ENCODE assay signal across 28 cellular contexts in the genomic region with DNA sequence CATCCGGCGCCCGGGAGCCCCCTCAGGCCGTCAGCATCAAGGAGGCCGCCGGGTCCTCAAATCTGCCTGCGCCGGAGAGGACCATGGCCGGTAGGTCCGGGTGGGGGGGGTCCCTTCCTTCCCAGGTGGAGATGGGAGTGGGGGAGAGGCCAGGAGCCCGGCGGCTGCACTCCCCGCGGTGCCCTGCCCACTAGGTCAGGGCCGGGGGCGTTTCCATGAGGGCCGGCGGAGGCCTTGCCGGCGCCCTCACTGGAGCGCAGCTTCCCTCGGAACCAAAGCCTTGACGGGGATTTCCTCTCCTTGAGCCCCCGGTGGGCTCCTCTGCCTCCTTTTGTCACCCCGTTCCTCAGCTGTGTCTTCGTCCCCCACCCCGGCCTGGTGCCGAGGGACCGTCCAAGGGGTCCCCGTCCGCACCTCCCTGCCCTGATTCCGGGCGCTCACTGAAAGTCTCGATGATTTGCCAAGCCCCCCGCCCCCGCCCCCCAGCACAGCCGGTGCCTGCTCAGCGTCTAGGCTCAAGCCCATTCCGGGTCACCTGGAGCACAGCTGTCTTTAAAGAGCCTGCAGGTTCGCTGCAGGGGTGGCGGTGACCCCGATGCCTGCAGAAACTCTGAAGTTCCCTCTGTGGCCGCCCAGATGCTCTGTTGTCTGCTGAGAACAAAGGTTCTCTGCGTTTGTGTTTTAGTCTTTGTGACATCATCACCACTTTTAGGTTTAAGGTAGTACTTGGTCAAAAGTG. TPM values are rescaled to one million over a fixed set of nuclear protein-coding genes. Genes with fewer than 3 reads are reported as not detected.
A peak's percentile ranks its signal among the peaks of the same experiment; 100 is the strongest.
DNase-seq lines count a peak whose midpoint lies in the region; ATAC-seq, FAIRE-seq and TF ChIP-seq lines count a peak whose summit lies in the region.
"Had no signal": no experiment of that assay in that cellular context is flagged by ENCODE, and none has a peak within 500 bp of the region (broad histone marks: within the 10 kb centered on the region; RNA-seq: fewer than 3 reads in every experiment).

No MANE protein-coding gene starts in this region.

- H3K4me1 Mint-ChIP-seq in CD8-positive, alpha-beta memory T cell: peaks cover 14 to 38% (median 26%) of the 10 kb centered on the region in 3 donors
- peaks cover 11 to 33% (median 18%) of the 10 kb centered on the region in 7 donors for H3K4me1 Mint-ChIP-seq in naive thymus-derived CD4-positive, alpha-beta T cell

- H3K18ac ChIP-seq in IMR-90 (ENCODE audit: low read depth, low read length): no peak overlapping the region

- peaks cover 15% of the 10 kb centered on the region for H3K4me1 ChIP-seq in CD8-positive, alpha-beta memory T cell (ENCODE audit: insufficient read depth, low read length)
- peaks cover 5% of the 10 kb centered on the region; the same call in 1 of the 2 replicates for H3K4me1 ChIP-seq in IMR-90 (ENCODE audit: control insufficient read depth, insufficient read depth, low read length)
- H3K4me1 ChIP-seq in endothelial cell of umbilical vein (ENCODE audit: control insufficient read depth, extremely low read depth, insufficient read depth, low read length): no peaks in the 10 kb centered on the region
- H3K4me1 ChIP-seq in naive thymus-derived CD4-positive, alpha-beta T cell (ENCODE audit: control insufficient read depth in 2 of 2, insufficient read depth in 2 of 2, low read length in 2 of 2): peaks cover 0 to 26% of the 10 kb centered on the region in 2 donors
- H3K4me1 ChIP-seq in pancreas: peaks cover 0 to 4% (median 0%) of the 10 kb centered on the region in 3 donors
- peaks cover 0 to 8% of the 10 kb centered on the region in 2 donors for H3K4me1 ChIP-seq in adrenal gland (replicated peaks in 1 of 2)
- peaks cover 10% of the 10 kb centered on the region for H3K4me1 ChIP-seq in prostate gland (replicated peaks)
- peaks cover 10 to 46% of the 10 kb centered on the region in 2 donors for H3K4me1 ChIP-seq in left lung

- no peak overlapping the region for H3K56ac ChIP-seq in IMR-90 (ENCODE audit: extremely low read depth, insufficient read depth, low read length)

- TF ChIP-seq POLR2A in IMR-90 (IDR thresholded peaks at IDR 0.05; ENCODE audit: low read depth, low read length): no peak
- no peak for TF ChIP-seq POLR2A in endothelial cell of umbilical vein (IDR thresholded peaks at IDR 0.05; ENCODE audit: low read depth, low read length)
- TF ChIP-seq POLR2A in adrenal gland (IDR thresholded peaks at IDR 0.05): no peak
- no peak for TF ChIP-seq POLR2A in prostate gland (IDR thresholded peaks at IDR 0.05)

- 0% methylated on average over 14 of the region's 44 CpGs; no CpG with 5 or more reads in 1 of the 2 experiments for WGBS in IMR-90 (ENCODE audit: extremely low coverage in 2 of 2, insufficient read length in 1 of 2), 2 experiments
- 7 to 8% methylated on average over 36 to 44 of the region's 44 CpGs for WGBS in pancreas, 2 donors
- WGBS in adrenal gland, 4 donors: 32 to 69% (median 42%) methylated on average over 21 to 44 of the region's 44 CpGs
- 34% methylated on average over 37 of the region's 44 CpGs for WGBS in prostate gland

- CTCF ChIA-PET in CD8-positive, alpha-beta memory T cell (lab: Charles Lee): no interaction called here
- CTCF ChIA-PET in IMR-90 (lab: Yijun Ruan, JAX): no interaction called here
- CTCF ChIA-PET in endothelial cell of umbilical vein (lab: Charles Lee): no interaction called here
- CTCF ChIA-PET in naive thymus-derived CD4-positive, alpha-beta T cell (lab: Charles Lee): no interaction called here

- no peak overlapping the region for H2BK20ac ChIP-seq in IMR-90 (ENCODE audit: low read depth, low read length)

- H3K9me1 ChIP-seq in IMR-90 (ENCODE audit: insufficient read depth, low read length) (peaks cover 4% of the 10 kb centered on the region), endothelial cell of umbilical vein (replicated peaks; ENCODE audit: control insufficient read depth, extremely low read depth, insufficient read depth, low read length) (no peaks in the 10 kb centered on the region)

- no peak overlapping the region for H2AK9ac ChIP-seq in IMR-90 (replicated peaks; ENCODE audit: low read depth, low read length, poor library complexity)

- no peaks in the 10 kb centered on the region for H3K9me3 ChIP-seq in CD8-positive, alpha-beta memory T cell (ENCODE audit: low read length)
- H3K9me3 ChIP-seq in IMR-90 (ENCODE audit: control insufficient read depth, insufficient read depth, low read length): peaks cover 4% of the 10 kb centered on the region; the same call in 1 of the 2 replicates
- no peaks in the 10 kb centered on the region for H3K9me3 ChIP-seq in endothelial cell of umbilical vein (replicated peaks; ENCODE audit: control insufficient read depth, insufficient read depth, low read length)
- H3K9me3 ChIP-seq in naive thymus-derived CD4-positive, alpha-beta T cell (ENCODE audit: control insufficient read depth in 2 of 3, low read length in 3 of 3): no peaks in the 10 kb centered on the region
- no peaks in the 10 kb centered on the region for H3K9me3 ChIP-seq in pancreas
- H3K9me3 ChIP-seq in adrenal gland (replicated peaks in 1 of 3): no peaks in the 10 kb centered on the region
- H3K9me3 ChIP-seq in prostate gland: no peaks in the 10 kb centered on the region
- H3K9me3 ChIP-seq in left lung: no peaks in the 10 kb centered on the region

- H3K27ac Mint-ChIP-seq in CD8-positive, alpha-beta memory T cell: no peak overlapping the region
- no peak overlapping the region for H3K27ac Mint-ChIP-seq in naive thymus-derived CD4-positive, alpha-beta T cell

- intact Hi-C loops in IMR-90 (cut with micrococcal nuclease): no loop called here
- intact Hi-C loops in endothelial cell of umbilical vein (cut with micrococcal nuclease): no loop called here
- intact Hi-C loops in naive thymus-derived CD4-positive, alpha-beta T cell (cut with micrococcal nuclease): loop anchor here in 1 of 2 donors (10.0 kb wide), 1 partner anchor 93 kb away; no protein-coding TSS in a partner anchor
- intact Hi-C loops in pancreas (cut with DNase I): no loop called here
- intact Hi-C loops in adrenal gland (cut with DNase I): loop anchor here in 1 of 2 donors (10.0 kb wide), 1 partner anchor 83 kb away; no protein-coding TSS in a partner anchor
- intact Hi-C loops in prostate gland (cut with DNase I): no loop called here
- intact Hi-C loops in left lung (cut with DNase I): no loop called here

- H3K79me2 ChIP-seq in endothelial cell of umbilical vein (ENCODE audit: control insufficient read depth, insufficient read depth, low read length): no peaks in the 10 kb centered on the region

- H2BK5ac ChIP-seq in IMR-90 (ENCODE audit: low read depth, low read length, poor library complexity, severe bottlenecking): no peak overlapping the region

- H2AFZ ChIP-seq in IMR-90 (replicated peaks; ENCODE audit: low read length, poor library complexity) (peak overlapping the region; percentile 21), endothelial cell of umbilical vein (ENCODE audit: low read depth, low read length) (no peak overlapping the region)

- no peak overlapping the region for H3K27ac ChIP-seq in CD8-positive, alpha-beta memory T cell (ENCODE audit: low read depth, low read length)
- H3K27ac ChIP-seq in IMR-90 (ENCODE audit: insufficient read depth, low read length): no peak overlapping the region
- no peak overlapping the region for H3K27ac ChIP-seq in endothelial cell of umbilical vein (ENCODE audit: insufficient read depth, low read depth, low read length)
- H3K27ac ChIP-seq in naive thymus-derived CD4-positive, alpha-beta T cell (ENCODE audit: low read depth, low read length): no peak overlapping the region
- H3K27ac ChIP-seq in pancreas: no peak overlapping the region
- H3K27ac ChIP-seq in adrenal gland: no peak overlapping the region
- H3K27ac ChIP-seq in prostate gland: no peak overlapping the region
- H3K27ac ChIP-seq in left lung: no peak overlapping the region

- ATAC-seq in IMR-90 (ENCODE audit: low read depth) (no peak), pancreas (no peak), left lung (no peak)
- ATAC-seq in naive thymus-derived CD4-positive, alpha-beta T cell: no peak
- ATAC-seq: activated T-cell treated with anti-CD3 and anti-CD28 coated beads, Interleukin-2, amount 50 U/mL, for 4 hours; left colon had no signal

- no peak overlapping the region for H3K23ac ChIP-seq in IMR-90 (ENCODE audit: low read depth, low read length)

- H3K27me3 ChIP-seq in CD8-positive, alpha-beta memory T cell (ENCODE audit: insufficient read depth, low read length, poor library complexity, severe bottlenecking): peaks cover 16% of the 10 kb centered on the region
- H3K27me3 ChIP-seq in IMR-90 (ENCODE audit: control insufficient read depth, insufficient read depth, low read length) (peaks cover 74% of the 10 kb centered on the region), endothelial cell of umbilical vein (ENCODE audit: control insufficient read depth in 2 of 2, insufficient read depth in 2 of 2, low read length in 2 of 2) (peaks cover 27 to 43% of the 10 kb centered on the region in 2 experiments), pancreas (peaks cover 0 to 28% (median 4%) of the 10 kb centered on the region in 4 donors), adrenal gland (peaks cover 45% of the 10 kb centered on the region), prostate gland (replicated peaks; ENCODE audit: insufficient read depth) (peaks cover 47% of the 10 kb centered on the region), left lung (peaks cover 53 to 100% of the 10 kb centered on the region in 2 donors)
- H3K27me3 ChIP-seq in naive thymus-derived CD4-positive, alpha-beta T cell (ENCODE audit: control insufficient read depth in 2 of 2, insufficient read depth in 2 of 2, low read length in 2 of 2): peaks cover 3 to 13% of the 10 kb centered on the region in 2 donors

- no peak overlapping the region for H2BK15ac ChIP-seq in IMR-90 (ENCODE audit: low read depth, low read length)

- H3K4ac ChIP-seq in IMR-90 (ENCODE audit: low read depth, low read length): no peak overlapping the region

- H4K8ac ChIP-seq in IMR-90 (ENCODE audit: low read depth in 2 of 2, low read length in 2 of 2): no peak overlapping the region

- no peak overlapping the region for H3K14ac ChIP-seq in IMR-90 (replicated peaks; ENCODE audit: low read depth, low read length)

- BruUV-seq in IMR-90 (replicated peaks; lab: Mats Ljungman, UMichigan) (no TSS peak), endothelial cell of umbilical vein (replicated peaks; lab: Mats Ljungman, UMichigan) (no TSS peak)

- peak overlapping the region in 4 of 7 donors; percentile 13 to 73 (median 46) for H3K4me3 Mint-ChIP-seq in CD8-positive, alpha-beta memory T cell
- peak overlapping the region in 6 of 10 donors; percentile 19 to 79 (median 44) for H3K4me3 Mint-ChIP-seq in naive thymus-derived CD4-positive, alpha-beta T cell
- H3K4me3 Mint-ChIP-seq: activated naive CD4-positive, alpha-beta T cell treated with anti-CD3 and anti-CD28 coated beads, Interleukin-2, amount 10 ng/mL, durations not matched to agents 7 days and 5 days; activated T-cell treated with anti-CD3 and anti-CD28 coated beads, Interleukin-2, amount 50 U/mL, for 4 hours had no signal

- no peaks in the 10 kb centered on the region for H3K79me1 ChIP-seq in IMR-90 (ENCODE audit: low read depth in 1 of 2, low read length in 2 of 2)

- TF ChIP-seq RAD21 in IMR-90 (IDR thresholded peaks at IDR 0.05; ENCODE audit: low read length): no peak

- no peak overlapping the region for H3K9ac ChIP-seq in IMR-90 (ENCODE audit: low read depth, low read length)
- no peak overlapping the region for H3K9ac ChIP-seq in endothelial cell of umbilical vein (replicated peaks; ENCODE audit: extremely low read depth, insufficient read depth, low read length)

- DNase-seq in CD8-positive, alpha-beta memory T cell: no peak
- DNase-seq in IMR-90: no peak
- no peak for DNase-seq in endothelial cell of umbilical vein (ENCODE audit: low read depth, low spot score)
- peak in 1 of 9 donors; percentile 3 for DNase-seq in naive thymus-derived CD4-positive, alpha-beta T cell
- no peak for DNase-seq in pancreas
- no peak for DNase-seq in adrenal gland
- no peak for DNase-seq in prostate gland (ENCODE audit: low spot score)
- no peak for DNase-seq in left lung
- DNase-seq: activated naive CD4-positive, alpha-beta T cell treated with anti-CD3 and anti-CD28 coated beads, Interleukin-2, amount 10 ng/mL, durations not matched to agents 7 days and 5 days; activated T-cell treated with anti-CD3 and anti-CD28 coated beads, Interleukin-2, amount 50 U/mL, for 4 hours; aorta; dermis blood vessel endothelial cell; DMS153; foreskin fibroblast; Karpas-422; left colon; NCI-H187; NCI-H774 had no signal

- in situ Hi-C loops in IMR-90 (cut with MboI; ENCODE audit: low sequenced_read_pairs): no loop called here

- TF ChIP-seq CTCF in IMR-90 (conservative IDR thresholded peaks at IDR 0.05; ENCODE audit: low read depth, low read length): no peak
- TF ChIP-seq CTCF in endothelial cell of umbilical vein (IDR thresholded peaks at IDR 0.05; ENCODE audit: extremely low read depth in 1 of 2, insufficient read depth in 1 of 2, low read depth in 1 of 2, low read length in 2 of 2): no peak
- TF ChIP-seq CTCF in pancreas (IDR thresholded peaks at IDR 0.05): no peak
- TF ChIP-seq CTCF in adrenal gland (IDR thresholded peaks at IDR 0.05): no peak
- no peak for TF ChIP-seq CTCF in prostate gland (IDR thresholded peaks at IDR 0.05)
- TF ChIP-seq CTCF in left lung (IDR thresholded peaks at IDR 0.05): no peak

- H2BK120ac ChIP-seq in IMR-90 (ENCODE audit: low read depth, low read length): no peak overlapping the region

- no peaks in the 10 kb centered on the region; the same call in 1 of the 2 replicates for H4K20me1 ChIP-seq in IMR-90 (ENCODE audit: insufficient read depth, low read length)
- H4K20me1 ChIP-seq in endothelial cell of umbilical vein (replicated peaks; ENCODE audit: control insufficient read depth, extremely low read depth, insufficient read depth, low read length): no peaks in the 10 kb centered on the region

- no peak overlapping the region for H2AK5ac ChIP-seq in IMR-90 (ENCODE audit: low read depth, low read length)

- no peak overlapping the region for H3K4me3 ChIP-seq in CD8-positive, alpha-beta memory T cell (ENCODE audit: low read length)
- no peak overlapping the region for H3K4me3 ChIP-seq in IMR-90 (ENCODE audit: insufficient read depth, low read depth, low read length)
- no peak overlapping the region for H3K4me3 ChIP-seq in endothelial cell of umbilical vein (replicated peaks in 1 of 3; ENCODE audit: insufficient read depth in 1 of 3, low read depth in 1 of 3, low read length in 3 of 3)
- no peak overlapping the region for H3K4me3 ChIP-seq in naive thymus-derived CD4-positive, alpha-beta T cell (ENCODE audit: low read length)
- no peak overlapping the region for H3K4me3 ChIP-seq in pancreas
- no peak overlapping the region for H3K4me3 ChIP-seq in adrenal gland
- no peak overlapping the region for H3K4me3 ChIP-seq in prostate gland
- H3K4me3 ChIP-seq in left lung: no peak overlapping the region

- H3K4me2 ChIP-seq in IMR-90 (ENCODE audit: low read depth, low read length) (no peak overlapping the region), endothelial cell of umbilical vein (ENCODE audit: insufficient read depth, low read length) (no peak overlapping the region)

- no peaks in the 10 kb centered on the region for H3K36me3 ChIP-seq in CD8-positive, alpha-beta memory T cell (ENCODE audit: insufficient read depth, low read length)
- no peaks in the 10 kb centered on the region for H3K36me3 ChIP-seq in IMR-90 (ENCODE audit: control insufficient read depth, insufficient read depth, low read length)
- no peaks in the 10 kb centered on the region for H3K36me3 ChIP-seq in endothelial cell of umbilical vein (ENCODE audit: control insufficient read depth in 2 of 2, extremely low read depth in 1 of 2, insufficient read depth in 2 of 2, low read length in 2 of 2)
- H3K36me3 ChIP-seq in naive thymus-derived CD4-positive, alpha-beta T cell (ENCODE audit: control insufficient read depth in 2 of 3, insufficient read depth in 3 of 3, low read length in 3 of 3): no peaks in the 10 kb centered on the region
- no peaks in the 10 kb centered on the region for H3K36me3 ChIP-seq in pancreas
- H3K36me3 ChIP-seq in adrenal gland (replicated peaks in 1 of 2): no peaks in the 10 kb centered on the region
- no peaks in the 10 kb centered on the region for H3K36me3 ChIP-seq in prostate gland
- H3K36me3 ChIP-seq in left lung: no peaks in the 10 kb centered on the region

- no peak overlapping the region for H4K91ac ChIP-seq in IMR-90 (ENCODE audit: insufficient read depth, low read depth, low read length)

- no peaks in the 10 kb centered on the region for H3K9me3 Mint-ChIP-seq in CD8-positive, alpha-beta memory T cell
- H3K9me3 Mint-ChIP-seq in naive thymus-derived CD4-positive, alpha-beta T cell: peaks cover 0 to 4% (median 0%) of the 10 kb centered on the region in 11 donors
- H3K9me3 Mint-ChIP-seq: activated naive CD4-positive, alpha-beta T cell treated with anti-CD3 and anti-CD28 coated beads, Interleukin-2, amount 10 ng/mL, durations not matched to agents 7 days and 5 days; activated T-cell treated with anti-CD3 and anti-CD28 coated beads, Interleukin-2, amount 50 U/mL, for 4 hours had no signal

- FAIRE-seq in endothelial cell of umbilical vein (lab: Jason Lieb, UNC): no peak
- FAIRE-seq in pancreas (lab: Jason Lieb, UNC): no peak
- FAIRE-seq: G401.6, GM18507, H54, urothelium cell line had no signal

- no peaks in the 10 kb centered on the region for H3K36me3 Mint-ChIP-seq in CD8-positive, alpha-beta memory T cell
- no peaks in the 10 kb centered on the region for H3K36me3 Mint-ChIP-seq in naive thymus-derived CD4-positive, alpha-beta T cell
- H3K36me3 Mint-ChIP-seq: activated naive CD4-positive, alpha-beta T cell treated with anti-CD3 and anti-CD28 coated beads, Interleukin-2, amount 10 ng/mL, durations not matched to agents 7 days and 5 days had no signal

- H3K27me3 Mint-ChIP-seq in CD8-positive, alpha-beta memory T cell: peaks cover 28 to 61% of the 10 kb centered on the region in 2 donors
- peaks cover 37 to 69% (median 48%) of the 10 kb centered on the region in 5 donors for H3K27me3 Mint-ChIP-seq in naive thymus-derived CD4-positive, alpha-beta T cell

- POLR2A ChIA-PET in CD8-positive, alpha-beta memory T cell (lab: Charles Lee): no interaction called here
- POLR2A ChIA-PET in IMR-90 (lab: Charles Lee; ENCODE audit: unreplicated experiment): interaction anchor here (0.7 kb wide), 1 partner anchor 21 kb away, joined by 3 read pairs; no protein-coding TSS in a partner anchor
- POLR2A ChIA-PET in endothelial cell of umbilical vein (lab: Charles Lee): no interaction called here
- POLR2A ChIA-PET in naive thymus-derived CD4-positive, alpha-beta T cell (lab: Charles Lee): no interaction called here

- no peak overlapping the region for H4K5ac ChIP-seq in IMR-90 (ENCODE audit: low read depth, low read length)

- dilution Hi-C loops in IMR-90 (cut with HindIII; ENCODE audit: low sequenced_read_pairs, unreplicated experiment): no loop called here
- dilution Hi-C loops in endothelial cell of umbilical vein (cut with MboI; ENCODE audit: extremely low pct_ligation_motif_present, low sequenced_read_pairs): no loop called here

RNA-seq across cellular contexts. Expression of a gene that starts 0.6 kb away (rescaled TPM):
- total RNA-seq in CD8-positive, alpha-beta memory T cell: not detected
- not detected for polyA plus RNA-seq in CD8-positive, alpha-beta memory T cell
- not detected in 2 replicates for total RNA-seq in IMR-90 (2012; rRNA removed)
- polyA plus RNA-seq in IMR-90 (2012; rRNA removed): not detected in 2 replicates
- not detected in 2 replicates for polyA plus RNA-seq in IMR-90 (2012; cell fraction: cytosol; rRNA removed)
- 0.02 TPM in 1 of 2 replicates, not detected in the other for polyA plus RNA-seq in IMR-90 (2012; cell fraction: nucleus; rRNA removed; ENCODE audit: low replicate concordance)
- not detected in 2 replicates for total RNA-seq in endothelial cell of umbilical vein
- not detected in 2 replicates for polyA plus RNA-seq in endothelial cell of umbilical vein
- polyA plus RNA-seq in endothelial cell of umbilical vein (2011; cell fraction: cytosol; rRNA removed): not detected in 2 replicates
- polyA plus RNA-seq in endothelial cell of umbilical vein (2011; cell fraction: nucleus; rRNA removed): not detected in 2 replicates
- not detected in 2 replicates for polyA plus RNA-seq in endothelial cell of umbilical vein (2012)
- not detected in 2 replicates for polyA minus RNA-seq in endothelial cell of umbilical vein
- not detected for polyA minus RNA-seq in endothelial cell of umbilical vein (2011; cell fraction: cytosol; rRNA and poly(A)+ RNA removed)
- not detected in 2 replicates for polyA minus RNA-seq in endothelial cell of umbilical vein (2011; cell fraction: nucleus; rRNA and poly(A)+ RNA removed)
- total RNA-seq in naive thymus-derived CD4-positive, alpha-beta T cell: 1 to 10 TPM in 1 of 5 experiments, under 1 TPM in 1, not detected in 3; 0.85 to 5.7 TPM
- polyA plus RNA-seq in naive thymus-derived CD4-positive, alpha-beta T cell: not detected
- total RNA-seq in pancreas: under 1 TPM; 0.09 to 0.62 (median 0.34) TPM
- polyA plus RNA-seq in pancreas: 1 to 10 TPM in 1 of 2 donors, under 1 TPM in 1; 0.66 to 1.3 TPM
- 1 to 10 TPM in 6 of 8 donors, under 1 TPM in 2; 0.24 to 3.0 (median 1.4) TPM for total RNA-seq in adrenal gland
- 1 to 10 TPM in 2 of 3 donors, under 1 TPM in 1; 0.26 to 4.4 (median 1.7) TPM for polyA plus RNA-seq in adrenal gland
- total RNA-seq in prostate gland: 1 to 10 TPM in 1 of 2 donors, under 1 TPM in 1; 0.18 to 1.8 TPM
- total RNA-seq in left lung: 1 to 10 TPM; 1.3 to 4.1 TPM
- total RNA-seq: activated T-cell treated with anti-CD3 and anti-CD28 coated beads, Interleukin-2, amount 50 U/mL, for 4 hours; dermis blood vessel endothelial cell; OCI-LY7; skeletal muscle tissue had no signal
- polyA plus RNA-seq: neural cell had no signal

RNA-seq across cellular contexts. Expression of a gene that starts 8.2 kb away (rescaled TPM):
- not detected for total RNA-seq in CD8-positive, alpha-beta memory T cell
- polyA plus RNA-seq in CD8-positive, alpha-beta memory T cell: not detected
- total RNA-seq in IMR-90 (2012; rRNA removed): not detected in 2 replicates
- not detected in 2 replicates for polyA plus RNA-seq in IMR-90 (2012; rRNA removed)
- polyA plus RNA-seq in IMR-90 (2012; cell fraction: cytosol; rRNA removed): not detected in 2 replicates
- not detected in 2 replicates for polyA plus RNA-seq in IMR-90 (2012; cell fraction: nucleus; rRNA removed; ENCODE audit: low replicate concordance)
- not detected in 2 replicates for total RNA-seq in endothelial cell of umbilical vein
- not detected in 2 replicates for polyA plus RNA-seq in endothelial cell of umbilical vein
- polyA plus RNA-seq in endothelial cell of umbilical vein (2011; cell fraction: cytosol; rRNA removed): not detected in 2 replicates
- polyA plus RNA-seq in endothelial cell of umbilical vein (2011; cell fraction: nucleus; rRNA removed): not detected in 2 replicates
- polyA plus RNA-seq in endothelial cell of umbilical vein (2012): not detected in 2 replicates
- not detected in 2 replicates for polyA minus RNA-seq in endothelial cell of umbilical vein
- not detected for polyA minus RNA-seq in endothelial cell of umbilical vein (2011; cell fraction: cytosol; rRNA and poly(A)+ RNA removed)
- not detected in 2 replicates for polyA minus RNA-seq in endothelial cell of umbilical vein (2011; cell fraction: nucleus; rRNA and poly(A)+ RNA removed)
- total RNA-seq in naive thymus-derived CD4-positive, alpha-beta T cell: under 1 TPM in 1 of 5 experiments, not detected in 4; 0.56 TPM
- polyA plus RNA-seq in naive thymus-derived CD4-positive, alpha-beta T cell: not detected
- total RNA-seq in pancreas: not detected
- not detected for polyA plus RNA-seq in pancreas
- under 1 TPM in 1 of 8 donors, not detected in 7; 0.19 TPM for total RNA-seq in adrenal gland
- polyA plus RNA-seq in adrenal gland: under 1 TPM in 1 of 3 donors, not detected in 2; 0.24 TPM
- total RNA-seq in prostate gland: 1 to 10 TPM in 1 of 2 donors, not detected in 1; 9.2 TPM
- total RNA-seq in left lung: not detected
- total RNA-seq: aorta, cardiac septum, dermis blood vessel endothelial cell, left colon, mesenteric fat pad, OCI-LY7, posterior vena cava, skeletal muscle tissue had no signal
- polyA plus RNA-seq: aorta, neural cell had no signal

RNA-seq across cellular contexts. Expression of a gene that starts 38.4 kb away (rescaled TPM):
- 10 to 100 TPM; 67.0 to 70.0 TPM for total RNA-seq in CD8-positive, alpha-beta memory T cell
- 74.9 TPM for polyA plus RNA-seq in CD8-positive, alpha-beta memory T cell
- total RNA-seq in IMR-90 (2012; rRNA removed) (under 0.01 and 0.28 TPM in 2 replicates), endothelial cell of umbilical vein (0.55 and 1.5 TPM in 2 replicates), pancreas (1 to 10 TPM; 2.0 to 9.8 (median 5.0) TPM), adrenal gland (1 to 10 TPM; 1.8 to 5.3 (median 3.8) TPM), prostate gland (1 to 10 TPM; 7.2 to 7.4 TPM), left lung (10 to 100 TPM; 16.2 to 45.3 TPM)
- polyA plus RNA-seq in IMR-90 (2012; rRNA removed) (0.74 and 0.90 TPM in 2 replicates), endothelial cell of umbilical vein (0.49 and 0.51 TPM in 2 replicates), pancreas (1 to 10 TPM; 7.2 to 8.5 TPM), adrenal gland (1 to 10 TPM in 2 of 3 donors, under 1 TPM in 1; 0.66 to 7.7 (median 5.2) TPM)
- polyA plus RNA-seq in IMR-90 (2012; cell fraction: cytosol; rRNA removed): 0.14 and 0.51 TPM in 2 replicates
- polyA plus RNA-seq in IMR-90 (2012; cell fraction: nucleus; rRNA removed; ENCODE audit: low replicate concordance): 6.8 and 19.7 TPM in 2 replicates
- 0.08 TPM in 2 replicates for polyA plus RNA-seq in endothelial cell of umbilical vein (2011; cell fraction: cytosol; rRNA removed)
- polyA plus RNA-seq in endothelial cell of umbilical vein (2011; cell fraction: nucleus; rRNA removed): 2.2 and 2.3 TPM in 2 replicates
- polyA plus RNA-seq in endothelial cell of umbilical vein (2012): 0.25 and 0.72 TPM in 2 replicates
- polyA minus RNA-seq in endothelial cell of umbilical vein: 0.10 and 0.47 TPM in 2 replicates
- polyA minus RNA-seq in endothelial cell of umbilical vein (2011; cell fraction: cytosol; rRNA and poly(A)+ RNA removed): 2.8 TPM
- 0.82 and 2.5 TPM in 2 replicates for polyA minus RNA-seq in endothelial cell of umbilical vein (2011; cell fraction: nucleus; rRNA and poly(A)+ RNA removed)
- total RNA-seq in naive thymus-derived CD4-positive, alpha-beta T cell: 100 to 1,000 TPM in 2 of 5 experiments, 10 to 100 TPM in 3; 19.5 to 239 (median 87.6) TPM
- 10 to 100 TPM; 22.7 to 27.8 TPM for polyA plus RNA-seq in naive thymus-derived CD4-positive, alpha-beta T cell
